ENCODE assay signal across 8 cellular contexts in genomic region chr16:29790949-29791844, GRCh38. TPM values are rescaled to one million over a fixed set of nuclear protein-coding genes. Genes with fewer than 3 reads are reported as not detected.
DNase-seq lines count a peak whose midpoint lies in the region; TF ChIP-seq lines count a peak whose summit lies in the region.

No MANE protein-coding gene starts in this region.

- no peaks in the 10 kb centered on the region for H3K9me2 ChIP-seq in Karpas-422 (replicated peaks; ENCODE audit: insufficient read depth, low read length)

- H3K36me3 ChIP-seq in Karpas-422 (ENCODE audit: insufficient read depth, low read length) (peaks cover 19% of the 10 kb centered on the region), mammary epithelial cell (ENCODE audit: insufficient read depth, low read length) (no peaks in the 10 kb centered on the region)

- intact Hi-C loops in mammary epithelial cell (cut with micrococcal nuclease), result loop anchor here (1.0 kb wide), 1 partner anchor 14 kb away; no protein-coding TSS in a partner anchor
- intact Hi-C loops in posterior cingulate gyrus (cut with DNase I), result loop anchor here (1.0 kb wide), 1 partner anchor 14 kb away; no protein-coding TSS in a partner anchor

- H3K27ac ChIP-seq in Karpas-422 (ENCODE audit: low read length) (peak overlapping the region; percentile 67), mammary epithelial cell (ENCODE audit: insufficient read depth, low read depth, low read length) (peak overlapping the region; percentile 58)

- H3K79me2 ChIP-seq in Karpas-422 (ENCODE audit: low read length) (peaks cover 54% of the 10 kb centered on the region), mammary epithelial cell (ENCODE audit: insufficient read depth, low read length) (peaks cover 57% of the 10 kb centered on the region)

- peak overlapping the region; percentile 92 for H3K27ac Mint-ChIP-seq in T-helper 1 cell treated with Interleukin-12 subunit alpha and Interleukin-12 subunit beta and Interleukin-4 antibody, amounts not matched to agents 30 μg/mL and 1 μg/mL, for 36 hours

- TF ChIP-seq CTCF in mammary epithelial cell (conservative IDR thresholded peaks at IDR 0.05 in 1 of 2, IDR thresholded peaks at IDR 0.05 in 1 of 2; ENCODE audit: extremely low read depth in 1 of 2, insufficient read depth in 1 of 2, low read depth in 1 of 2, low read length in 2 of 2), result no peak

- H3K27me3 ChIP-seq in Karpas-422 (ENCODE audit: low read length), result no peaks in the 10 kb centered on the region
- no peaks in the 10 kb centered on the region for H3K27me3 ChIP-seq in mammary epithelial cell (ENCODE audit: insufficient read depth, low read length)
- H3K27me3 ChIP-seq in mononuclear cell (ENCODE audit: insufficient read depth, low read length), result no peaks in the 10 kb centered on the region

- DNase-seq in T-helper 1 cell (no peak), Karpas-422 (peak; percentile 67), mammary epithelial cell (no peak), posterior cingulate gyrus (no peak), AG08396 (ENCODE audit: low spot score) (no peak)
- no peak for DNase-seq in stimulated activated CD4-positive, alpha-beta T cell treated with anti-CD3 and anti-CD28 coated beads, Interleukin-4, amount 100 ng/mL, for 4 hours

- dilution Hi-C loops in mammary epithelial cell (cut with HindIII; ENCODE audit: low sequenced_read_pairs), result no loop called here

- TSS peak; percentile 66 for BruUV-seq in mammary epithelial cell (replicated peaks; lab: Mats Ljungman, UMichigan)

- H4K20me1 ChIP-seq in Karpas-422 (ENCODE audit: insufficient read depth, low read depth, low read length) (peaks cover 5% of the 10 kb centered on the region; the same call in 1 of the 2 replicates), mammary epithelial cell (ENCODE audit: insufficient read depth, low read length) (no peaks in the 10 kb centered on the region)

- WGBS in mammary epithelial cell (ENCODE audit: low coverage, missing lambda C conversion rate), result 1% methylated on average over 24 of the region's 31 CpGs

- peak overlapping the region; percentile 77 for H3K4me2 ChIP-seq in Karpas-422 (ENCODE audit: low read depth, low read length, poor library complexity, severe bottlenecking)
- peak overlapping the region; percentile 81 for H3K4me2 ChIP-seq in mammary epithelial cell (ENCODE audit: insufficient read depth, low read depth, low read length)

- H3K9me3 Mint-ChIP-seq in T-helper 1 cell treated with Interleukin-12 subunit alpha and Interleukin-12 subunit beta and Interleukin-4 antibody, amounts not matched to agents 30 μg/mL and 1 μg/mL, for 36 hours, result no peaks in the 10 kb centered on the region

- peak overlapping the region; percentile 99 for H3K4me3 Mint-ChIP-seq in T-helper 1 cell treated with Interleukin-12 subunit alpha and Interleukin-12 subunit beta and Interleukin-4 antibody, amounts not matched to agents 30 μg/mL and 1 μg/mL, for 36 hours

- H3K9me3 ChIP-seq in Karpas-422 (ENCODE audit: low read length) (no peaks in the 10 kb centered on the region), mammary epithelial cell (replicated peaks; ENCODE audit: insufficient read depth, low read length) (no peaks in the 10 kb centered on the region), mononuclear cell (ENCODE audit: low read depth, low read length) (no peaks in the 10 kb centered on the region)

- peaks cover 15% of the 10 kb centered on the region for H3K36me3 Mint-ChIP-seq in T-helper 1 cell treated with Interleukin-12 subunit alpha and Interleukin-12 subunit beta and Interleukin-4 antibody, amounts not matched to agents 30 μg/mL and 1 μg/mL, for 36 hours (ENCODE audit: low read depth)

- CTCF ChIA-PET in mammary epithelial cell (lab: Charles Lee; ENCODE audit: low non-redundant PET), result interaction anchor here (0.6 to 0.7 kb wide), 2 partner anchors 15 to 687 kb away, joined by 3 to 4 read pairs; no protein-coding TSS in a partner anchor

- peaks cover 21% of the 10 kb centered on the region for H3K4me1 ChIP-seq in Karpas-422 (ENCODE audit: low read length)
- peaks cover 20% of the 10 kb centered on the region for H3K4me1 ChIP-seq in mammary epithelial cell (ENCODE audit: insufficient read depth, low read length)
- peaks cover 46% of the 10 kb centered on the region for H3K4me1 ChIP-seq in mononuclear cell (ENCODE audit: insufficient read depth, low read length)

- in situ Hi-C loops in mammary epithelial cell (cut with MboI; ENCODE audit: low sequenced_read_pairs in 2 of 2), result no loop called here

- H2AFZ ChIP-seq in Karpas-422 (ENCODE audit: low read length) (no peak overlapping the region), mammary epithelial cell (ENCODE audit: low read depth, low read length) (peak overlapping the region; percentile 90)

- H3K27me3 Mint-ChIP-seq in T-helper 1 cell treated with Interleukin-12 subunit alpha and Interleukin-12 subunit beta and Interleukin-4 antibody, amounts not matched to agents 30 μg/mL and 1 μg/mL, for 36 hours (ENCODE audit: low read depth), result no peaks in the 10 kb centered on the region

- H3K4me1 Mint-ChIP-seq in T-helper 1 cell treated with Interleukin-12 subunit alpha and Interleukin-12 subunit beta and Interleukin-4 antibody, amounts not matched to agents 30 μg/mL and 1 μg/mL, for 36 hours (ENCODE audit: low read depth), result peaks cover 36% of the 10 kb centered on the region

- peak overlapping the region; percentile 95 for H3K9ac ChIP-seq in Karpas-422 (ENCODE audit: low read length)
- H3K9ac ChIP-seq in mammary epithelial cell (ENCODE audit: insufficient read depth, low read length), result peak overlapping the region; percentile 80

- H3K4me3 ChIP-seq in Karpas-422 (ENCODE audit: low read length), result peak overlapping the region; percentile 90
- peak overlapping the region; percentile 77 to 98 (median 81) for H3K4me3 ChIP-seq in mammary epithelial cell (replicated peaks in 1 of 3; ENCODE audit: insufficient read depth in 1 of 3, low read depth in 2 of 3, low read length in 3 of 3)
- H3K4me3 ChIP-seq in mononuclear cell (ENCODE audit: low read length), result peak overlapping the region; percentile 79

RNA-seq across cellular contexts. Expression of gene KIF22, which starts 0.6 kb away (rescaled TPM):
- total RNA-seq in Karpas-422 (2014; rRNA removed; shearing (Covaris generic); ENCODE audit: low replicate concordance), result 75.4 and 105 TPM in 2 replicates
- total RNA-seq in mammary epithelial cell (10 to 100 TPM; 20.2 to 55.0 TPM), mononuclear cell (78.5 TPM)
- 61.0 TPM for polyA plus RNA-seq in mammary epithelial cell
- polyA minus RNA-seq in mammary epithelial cell, result 90.3 TPM

RNA-seq across cellular contexts. Expression of gene ZG16, which starts 13.1 kb away (rescaled TPM):
- total RNA-seq in Karpas-422 (2014; rRNA removed; shearing (Covaris generic); ENCODE audit: low replicate concordance), result not detected in 2 replicates
- total RNA-seq in mammary epithelial cell, result not detected
- polyA plus RNA-seq in mammary epithelial cell, result not detected
- not detected for polyA minus RNA-seq in mammary epithelial cell
- total RNA-seq in mononuclear cell, result not detected

RNA-seq across cellular contexts. Expression of gene MAZ, which starts 15.1 kb away (rescaled TPM):
- total RNA-seq in Karpas-422 (2014; rRNA removed; shearing (Covaris generic); ENCODE audit: low replicate concordance), result 118 and 320 TPM in 2 replicates
- total RNA-seq in mammary epithelial cell (100 to 1,000 TPM in 1 of 2 donors, 10 to 100 TPM in 1; 80.2 to 139 TPM), mononuclear cell (132 TPM)
- polyA plus RNA-seq in mammary epithelial cell, result 117 TPM
- 374 TPM for polyA minus RNA-seq in mammary epithelial cell

RNA-seq across cellular contexts. Expression of gene PRRT2, which starts 20.8 kb away (rescaled TPM):
- total RNA-seq in Karpas-422 (2014; rRNA removed; shearing (Covaris generic); ENCODE audit: low replicate concordance), result 0.87 and 3.5 TPM in 2 replicates
- total RNA-seq in mammary epithelial cell, result under 1 TPM in 1 of 2 donors, not detected in 1; 0.42 TPM
- 0.07 TPM for polyA plus RNA-seq in mammary epithelial cell
- polyA minus RNA-seq in mammary epithelial cell, result not detected
- 0.52 TPM for total RNA-seq in mononuclear cell

RNA-seq across cellular contexts. Expression of gene PAGR1, which starts 24.8 kb away (rescaled TPM):
- 25.4 and 69.2 TPM in 2 replicates for total RNA-seq in Karpas-422 (2014; rRNA removed; shearing (Covaris generic); ENCODE audit: low replicate concordance)
- total RNA-seq in mammary epithelial cell (10 to 100 TPM; 13.7 to 24.9 TPM), mononuclear cell (14.4 TPM)
- 25.1 TPM for polyA plus RNA-seq in mammary epithelial cell
- 18.4 TPM for polyA minus RNA-seq in mammary epithelial cell
